9 cellular contexts compared by ENCODE assay signal in the genomic region with DNA sequence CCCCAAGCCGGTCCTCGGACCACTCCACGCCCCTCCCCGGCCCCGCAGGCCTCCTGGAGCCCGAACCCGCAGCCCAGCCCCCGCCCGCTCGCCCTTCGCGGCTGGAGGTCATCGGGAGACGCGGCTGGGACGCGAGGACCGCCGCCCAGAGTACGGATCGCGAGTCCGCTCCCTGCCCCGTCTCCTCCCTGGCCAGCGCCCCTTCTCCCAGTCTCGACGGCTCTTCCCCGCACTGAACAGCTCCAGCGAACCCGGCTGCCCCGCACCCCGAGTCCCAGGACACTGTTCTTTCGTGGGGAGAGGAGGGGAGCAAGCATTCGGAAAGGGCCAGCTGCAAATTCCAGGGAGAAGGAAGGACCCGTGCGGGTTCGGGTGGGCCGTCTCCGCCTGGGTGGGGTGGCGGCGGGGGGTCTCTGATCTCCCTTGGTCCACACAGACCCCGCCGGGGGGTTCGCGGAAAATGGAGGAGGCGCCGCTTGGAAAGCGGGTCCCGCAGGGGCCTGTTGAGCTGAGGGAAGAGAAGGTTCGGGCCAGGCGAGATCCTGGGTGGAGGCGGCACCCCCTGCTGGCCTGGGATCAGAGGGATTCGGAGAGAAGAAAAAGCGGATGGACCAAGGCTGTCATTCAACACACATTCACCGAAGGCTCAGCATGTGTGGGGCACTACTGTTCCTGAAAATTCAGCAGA. TPM values are rescaled to one million over a fixed set of nuclear protein-coding genes. Genes with fewer than 3 reads are reported as not detected.
A peak's percentile ranks its signal among the peaks of the same experiment; 100 is the strongest.
DNase-seq lines count a peak whose midpoint lies in the region; ATAC-seq, FAIRE-seq and TF ChIP-seq lines count a peak whose summit lies in the region.
"Had no signal": no experiment of that assay in that cellular context is flagged by ENCODE, and none has a peak within 500 bp of the region (broad histone marks: within the 10 kb centered on the region; RNA-seq: fewer than 3 reads in every experiment).

No MANE protein-coding gene starts in this region.

- FAIRE-seq in bronchial epithelial cell (lab: Jason Lieb, UNC) (no peak), kidney (lab: Jason Lieb, UNC) (no peak)
- FAIRE-seq: TTC549 had no signal

- DNase-seq in CD4-positive, CD25-positive, alpha-beta regulatory T cell: peak in 1 of 3 donors; percentile 22
- DNase-seq in GM23338 (ENCODE audit: low spot score): peak; percentile 78
- DNase-seq in PC-9: peak; percentile 40 to 77
- DNase-seq in bronchial epithelial cell (ENCODE audit: low read depth): peak; percentile 55
- peak; percentile 86 for DNase-seq in kidney
- DNase-seq in stimulated activated CD8-positive, alpha-beta memory T cell treated with anti-CD3 and anti-CD28 coated beads, Interleukin-4, amount 100 ng/mL, for 48 hours: peak; percentile 54
- no peak for DNase-seq in AML-193 (lab: John Stamatoyannopoulos, UW)
- no peak for DNase-seq in NCI-H774 (lab: John Stamatoyannopoulos, UW)

- intact Hi-C loops in PC-9 (cut with micrococcal nuclease; ENCODE audit: unreplicated experiment) (loop anchor here (1.0 kb wide), 1 partner anchor 117 kb away; no protein-coding TSS in a partner anchor), kidney (cut with DNase I) (loop anchor here (5.0 kb wide), 1 partner anchor 113 kb away; no protein-coding TSS in a partner anchor)

- H3K4me3 ChIP-seq in CD4-positive, CD25-positive, alpha-beta regulatory T cell (ENCODE audit: low read depth, low read length): no peak overlapping the region
- H3K4me3 ChIP-seq in GM23338 (peak overlapping the region; percentile 69), PC-9 (peak overlapping the region; percentile 68), bronchial epithelial cell (ENCODE audit: low read depth, low read length) (peak overlapping the region; percentile 43), kidney (ENCODE audit: low read length in 2 of 2) (peak overlapping the region; percentile 34 to 39)

- H2AFZ ChIP-seq in GM23338: peak overlapping the region; percentile 94
- H2AFZ ChIP-seq in PC-9: peak overlapping the region; percentile 89

- H3K4me1 Mint-ChIP-seq in CD4-positive, CD25-positive, alpha-beta regulatory T cell: peaks cover under 1 to 25% (median 9%) of the 10 kb centered on the region in 4 donors
- peaks cover 2% of the 10 kb centered on the region for H3K4me1 Mint-ChIP-seq in GM23338

- no TSS peak for BruUV-seq in PC-9 (replicated peaks; lab: Mats Ljungman, UMichigan)

- peaks cover 45% of the 10 kb centered on the region for H3K4me1 ChIP-seq in CD4-positive, CD25-positive, alpha-beta regulatory T cell (ENCODE audit: control insufficient read depth, insufficient read depth, low read length, poor library complexity, severe bottlenecking)
- H3K4me1 ChIP-seq in GM23338 (ENCODE audit: insufficient read depth) (peaks cover 4% of the 10 kb centered on the region; the same call in 1 of the 2 replicates), PC-9 (replicated peaks; ENCODE audit: insufficient read depth) (peaks cover 11% of the 10 kb centered on the region), kidney (ENCODE audit: control insufficient read depth in 1 of 2, insufficient read depth in 1 of 2, low read depth in 1 of 2, low read length in 2 of 2) (peaks cover 3 to 15% of the 10 kb centered on the region in 2 donors)

- POLR2A ChIA-PET in PC-9 (lab: Charles Lee; ENCODE audit: unreplicated experiment): interaction anchor here (0.5 to 0.7 kb wide), 2 partner anchors 278 to 697 kb away, joined by 3 to 4 read pairs; a partner anchor contains a TSS

- H3K79me2 ChIP-seq in GM23338 (replicated peaks; ENCODE audit: insufficient read depth) (no peaks in the 10 kb centered on the region), PC-9 (ENCODE audit: low read depth) (peaks cover under 1% of the 10 kb centered on the region; the same call in 1 of the 2 replicates)

- H3K4me2 ChIP-seq in GM23338 (peak overlapping the region; percentile 88), PC-9 (peak overlapping the region; percentile 96)

- H3K27ac ChIP-seq in CD4-positive, CD25-positive, alpha-beta regulatory T cell (ENCODE audit: insufficient read depth, low read length, poor library complexity, severe bottlenecking): no peak overlapping the region
- H3K27ac ChIP-seq in GM23338 (ENCODE audit: low read depth): no peak overlapping the region
- no peak overlapping the region for H3K27ac ChIP-seq in PC-9
- peak overlapping the region in 1 of 2 donors; percentile 43 for H3K27ac ChIP-seq in kidney (ENCODE audit: low read depth in 2 of 2, low read length in 2 of 2)

- H3K9me2 ChIP-seq in GM23338 (ENCODE audit: insufficient read depth) (no peaks in the 10 kb centered on the region), PC-9 (ENCODE audit: insufficient read depth) (no peaks in the 10 kb centered on the region)

- H3K27ac Mint-ChIP-seq in CD4-positive, CD25-positive, alpha-beta regulatory T cell: peak overlapping the region in 1 of 3 donors; percentile 38
- H3K27ac Mint-ChIP-seq in GM23338: no peak overlapping the region

- no peaks in the 10 kb centered on the region for H3K36me3 ChIP-seq in CD4-positive, CD25-positive, alpha-beta regulatory T cell (ENCODE audit: control insufficient read depth, insufficient read depth, low read length)
- H3K36me3 ChIP-seq in GM23338 (ENCODE audit: insufficient read depth): no peaks in the 10 kb centered on the region
- no peaks in the 10 kb centered on the region for H3K36me3 ChIP-seq in PC-9 (ENCODE audit: low read depth)
- no peaks in the 10 kb centered on the region for H3K36me3 ChIP-seq in bronchial epithelial cell (ENCODE audit: control insufficient read depth, insufficient read depth, low read length)
- no peaks in the 10 kb centered on the region for H3K36me3 ChIP-seq in kidney (ENCODE audit: control insufficient read depth in 1 of 2, insufficient read depth in 2 of 2, low read length in 2 of 2)

- peaks cover 68% of the 10 kb centered on the region for H3K27me3 Mint-ChIP-seq in CD4-positive, CD25-positive, alpha-beta regulatory T cell
- peaks cover 80% of the 10 kb centered on the region for H3K27me3 Mint-ChIP-seq in GM23338 (ENCODE audit: insufficient read depth, low read depth, poor library complexity)

- H3K9me3 Mint-ChIP-seq in CD4-positive, CD25-positive, alpha-beta regulatory T cell: no peaks in the 10 kb centered on the region
- H3K9me3 Mint-ChIP-seq in GM23338: no peaks in the 10 kb centered on the region

- H3K36me3 Mint-ChIP-seq in CD4-positive, CD25-positive, alpha-beta regulatory T cell: no peaks in the 10 kb centered on the region
- H3K36me3 Mint-ChIP-seq in GM23338 (ENCODE audit: low read depth): no peaks in the 10 kb centered on the region

- CTCF ChIA-PET in PC-9 (lab: Charles Lee): interaction anchor here (0.6 to 2.0 kb wide), 11 partner anchors 12 to 1602 kb away, joined by 3 to 31 read pairs (median 3); no protein-coding TSS in a partner anchor

- H4K20me1 ChIP-seq in GM23338 (replicated peaks; ENCODE audit: insufficient read depth) (no peaks in the 10 kb centered on the region; the same call in 1 of the 2 replicates), PC-9 (ENCODE audit: insufficient read depth) (0 out of 2 replicates have a peak, but pooled peaks cover 1% of the 10 kb centered on the region)

- no peak overlapping the region for H3K9ac ChIP-seq in kidney (ENCODE audit: low read length in 2 of 2)

- H3K27me3 ChIP-seq in CD4-positive, CD25-positive, alpha-beta regulatory T cell (ENCODE audit: control insufficient read depth, insufficient read depth, low read length): peaks cover 7% of the 10 kb centered on the region
- H3K27me3 ChIP-seq in GM23338 (ENCODE audit: insufficient read depth): peaks cover 88% of the 10 kb centered on the region
- peaks cover 28% of the 10 kb centered on the region for H3K27me3 ChIP-seq in PC-9 (ENCODE audit: insufficient read depth, low read depth)
- peaks cover 7% of the 10 kb centered on the region for H3K27me3 ChIP-seq in bronchial epithelial cell (ENCODE audit: control insufficient read depth, insufficient read depth, low read length)

- peak overlapping the region; percentile 81 to 92 (median 86) for H3K4me3 Mint-ChIP-seq in CD4-positive, CD25-positive, alpha-beta regulatory T cell
- peak overlapping the region; percentile 66 for H3K4me3 Mint-ChIP-seq in GM23338

- no peaks in the 10 kb centered on the region for H3K9me3 ChIP-seq in CD4-positive, CD25-positive, alpha-beta regulatory T cell (ENCODE audit: control insufficient read depth in 2 of 2, low read length in 2 of 2)
- H3K9me3 ChIP-seq in PC-9 (ENCODE audit: insufficient read depth, low read depth): no peaks in the 10 kb centered on the region
- no peaks in the 10 kb centered on the region for H3K9me3 ChIP-seq in kidney (ENCODE audit: control insufficient read depth in 1 of 2, low read length in 2 of 2)

- ATAC-seq in CD4-positive, CD25-positive, alpha-beta regulatory T cell (ENCODE audit: low read depth in 2 of 2): no peak
- ATAC-seq in GM23338: peak; percentile 4

- peak; percentile 42 to 71 for TF ChIP-seq CTCF in GM23338 (conservative IDR thresholded peaks at IDR 0.05; ENCODE audit: low read depth in 2 of 2)
- TF ChIP-seq CTCF in PC-9 (conservative IDR thresholded peaks at IDR 0.05): peak; percentile 82
- TF ChIP-seq CTCF in bronchial epithelial cell (IDR thresholded peaks at IDR 0.05; ENCODE audit: insufficient read depth, low read length, severe bottlenecking): peak; percentile 91
- TF ChIP-seq CTCF in kidney (IDR thresholded peaks at IDR 0.05; ENCODE audit: borderline replicate concordance, extremely low read depth, insufficient read depth): peak; percentile 72

- H3F3A ChIP-seq in GM23338 (replicated peaks; ENCODE audit: low read depth) (0 out of 2 replicates have a peak, but pooled peaks cover 4% of the 10 kb centered on the region), PC-9 (ENCODE audit: insufficient read depth, low read depth) (peaks cover 16% of the 10 kb centered on the region; the same call in 1 of the 2 replicates)

RNA-seq across cellular contexts. Expression of a gene that starts 0.6 kb away (rescaled TPM):
- total RNA-seq in CD4-positive, CD25-positive, alpha-beta regulatory T cell: 0.35 TPM
- polyA plus RNA-seq in CD4-positive, CD25-positive, alpha-beta regulatory T cell: under 1 TPM in 2 of 4 donors, not detected in 2; 0.14 to 0.28 TPM
- total RNA-seq in GM23338 (2014; rRNA removed; shearing (Covaris generic)): 0.17 TPM in 1 of 2 replicates, not detected in the other
- polyA plus RNA-seq in GM23338 (2016; fragmentation: Nextera tagmentation; extraction: Ambion mirVana) (not detected in 2 replicates), kidney (ENCODE audit: insufficient read depth, low read depth, low replicate concordance) (2.0 TPM)
- total RNA-seq in PC-9 (2021) (0.13 and 0.35 TPM in 2 replicates), bronchial epithelial cell (0.13 and 0.26 TPM in 2 replicates), kidney (10.7 TPM)

RNA-seq across cellular contexts. Expression of a gene that starts 4.2 kb away (rescaled TPM):
- total RNA-seq in CD4-positive, CD25-positive, alpha-beta regulatory T cell: 70.0 TPM
- polyA plus RNA-seq in CD4-positive, CD25-positive, alpha-beta regulatory T cell: 10 to 100 TPM; 32.4 to 40.4 (median 36.4) TPM
- total RNA-seq in GM23338 (2014; rRNA removed; shearing (Covaris generic)): 22.3 and 28.2 TPM in 2 replicates
- polyA plus RNA-seq in GM23338 (2016; fragmentation: Nextera tagmentation; extraction: Ambion mirVana) (9.0 and 11.8 TPM in 2 replicates), kidney (ENCODE audit: insufficient read depth, low read depth, low replicate concordance) (23.3 TPM)
- total RNA-seq in PC-9 (2021) (36.7 and 44.9 TPM in 2 replicates), bronchial epithelial cell (10.8 and 14.7 TPM in 2 replicates), kidney (49.4 TPM)

RNA-seq across cellular contexts. Expression of a gene that starts 16.1 kb away (rescaled TPM):
- 30.8 TPM for total RNA-seq in CD4-positive, CD25-positive, alpha-beta regulatory T cell
- 100 to 1,000 TPM in 1 of 4 donors, 10 to 100 TPM in 3; 64.3 to 106 (median 80.2) TPM for polyA plus RNA-seq in CD4-positive, CD25-positive, alpha-beta regulatory T cell
- 21.3 and 24.8 TPM in 2 replicates for total RNA-seq in GM23338 (2014; rRNA removed; shearing (Covaris generic))
- polyA plus RNA-seq in GM23338 (2016; fragmentation: Nextera tagmentation; extraction: Ambion mirVana) (14.9 and 15.9 TPM in 2 replicates), kidney (ENCODE audit: insufficient read depth, low read depth, low replicate concordance) (63.6 TPM)
- total RNA-seq in PC-9 (2021) (34.4 and 35.4 TPM in 2 replicates), bronchial epithelial cell (54.4 and 69.0 TPM in 2 replicates), kidney (22.9 TPM)

RNA-seq across cellular contexts. Expression of a gene that starts 29.1 kb away (rescaled TPM):
- 1.3 TPM for total RNA-seq in CD4-positive, CD25-positive, alpha-beta regulatory T cell
- polyA plus RNA-seq in CD4-positive, CD25-positive, alpha-beta regulatory T cell: under 1 TPM in 3 of 4 donors, not detected in 1; 0.14 to 0.75 (median 0.54) TPM
- total RNA-seq in GM23338 (2014; rRNA removed; shearing (Covaris generic)): 0.17 TPM in 1 of 2 replicates, not detected in the other
- polyA plus RNA-seq in GM23338 (2016; fragmentation: Nextera tagmentation; extraction: Ambion mirVana) (0.23 and 0.26 TPM in 2 replicates), kidney (ENCODE audit: insufficient read depth, low read depth, low replicate concordance) (2.7 TPM)
- total RNA-seq in PC-9 (2021) (0.63 and 1.6 TPM in 2 replicates), bronchial epithelial cell (0.64 and 1.3 TPM in 2 replicates), kidney (13.0 TPM)

Comparison
In these comparisons a context has a peak if more than half of its experiments do, and no peak if none do; other contexts are left out.
1. DNase-seq: peak in GM23338 (single experiment), PC-9 (2 of 2), bronchial epithelial cell (single experiment), kidney (single experiment) and stimulated activated CD8-positive, alpha-beta memory T cell treated with anti-CD3 and anti-CD28 coated beads, Interleukin-4, amount 100 ng/mL, for 48 hours (single experiment); none in AML-193 (0 of 2) and NCI-H774 (single experiment).
2. Peak in every context shown above with its lines, with median percentiles within 50 percentile points of each other: CTCF ChIP-seq.